9 cellular contexts compared by ENCODE assay signal in genomic region chr10:117442521-117442920, GRCh38.
DNase-seq lines count a peak whose midpoint lies in the region; ATAC-seq and TF ChIP-seq lines count a peak whose summit lies in the region.
"Had no signal": no experiment of that assay in that cellular context is flagged by ENCODE, and none has a peak within 500 bp of the region (broad histone marks: within the 10 kb centered on the region; RNA-seq: fewer than 3 reads in every experiment).

No MANE protein-coding gene starts in this region.

- H3K9me2 ChIP-seq in GM23338 (ENCODE audit: insufficient read depth): 0 out of 2 replicates have a peak, but pooled peaks cover 6% of the 10 kb centered on the region

- intact Hi-C loops in left ventricle myocardium inferior (cut with micrococcal nuclease): no loop called here

- no CpG with 5 or more reads among the region's 6 CpGs for WGBS in neuronal stem cell (ENCODE audit: extremely low coverage in 2 of 2, insufficient read length in 2 of 2, insufficient replicate concordance in 1 of 2), 2 donors

- H3K36me3 Mint-ChIP-seq in GM23338 (ENCODE audit: low read depth): peaks cover 36% of the 10 kb centered on the region
- H3K36me3 Mint-ChIP-seq in stimulated activated memory B cell treated with anti-CD40 and anti-IgM and Interleukin-4, amounts not matched to agents 10 μg/mL and 1 μg/mL and 100 μg/mL, for 72 hours: no peaks in the 10 kb centered on the region

- H3K27ac Mint-ChIP-seq in GM23338: no peak overlapping the region
- no peak overlapping the region for H3K27ac Mint-ChIP-seq in stimulated activated memory B cell treated with anti-CD40 and anti-IgM and Interleukin-4, amounts not matched to agents 10 μg/mL and 1 μg/mL and 100 μg/mL, for 72 hours

- no peak overlapping the region for H3K4ac ChIP-seq in neuronal stem cell (ENCODE audit: low read length)

- no peak overlapping the region for H2BK15ac ChIP-seq in neuronal stem cell (ENCODE audit: low read length)

- no peaks in the 10 kb centered on the region; the same call in 1 of the 2 replicates for H3K36me3 ChIP-seq in GM23338 (ENCODE audit: insufficient read depth)
- no peaks in the 10 kb centered on the region for H3K36me3 ChIP-seq in neuronal stem cell (replicated peaks in 1 of 2; ENCODE audit: control insufficient read depth in 2 of 2, insufficient read depth in 2 of 2, low read length in 2 of 2)
- H3K36me3 ChIP-seq in left ventricle myocardium inferior: no peaks in the 10 kb centered on the region

- H3K9me3 ChIP-seq in neuronal stem cell (replicated peaks in 1 of 2; ENCODE audit: control insufficient read depth in 2 of 2, insufficient read depth in 1 of 2, low read depth in 1 of 2, low read length in 2 of 2) (peaks cover 0 to 3% of the 10 kb centered on the region in 2 donors), left ventricle myocardium inferior (replicated peaks) (no peaks in the 10 kb centered on the region)

- no peak overlapping the region for H3K27ac ChIP-seq in GM23338 (ENCODE audit: low read depth)
- H3K27ac ChIP-seq in RWPE1: peak overlapping the region; percentile 88
- H3K27ac ChIP-seq in neuronal stem cell (replicated peaks; ENCODE audit: low read length): no peak overlapping the region
- H3K27ac ChIP-seq in left ventricle myocardium inferior (replicated peaks): no peak overlapping the region
- H3K27ac ChIP-seq: C4-2B had no signal

- POLR2A ChIA-PET in RWPE1 (lab: Yijun Ruan, JAX; ENCODE audit: low non-redundant PET): no interaction called here

- peak; percentile 67 for ATAC-seq in GM23338
- ATAC-seq in stimulated activated memory B cell treated with anti-CD40 and anti-IgM and Interleukin-4, amounts not matched to agents 10 μg/mL and 1 μg/mL and 100 μg/mL, for 72 hours: no peak

- no peak for TF ChIP-seq CTCF in GM23338 (conservative IDR thresholded peaks at IDR 0.05; ENCODE audit: low read depth in 2 of 2)
- TF ChIP-seq CTCF in RWPE1 (conservative IDR thresholded peaks at IDR 0.05; ENCODE audit: low read depth): no peak
- TF ChIP-seq CTCF in left ventricle myocardium inferior (IDR thresholded peaks at IDR 0.05; ENCODE audit: borderline replicate concordance): no peak

- no peaks in the 10 kb centered on the region for H3F3A ChIP-seq in GM23338 (replicated peaks; ENCODE audit: low read depth)

- peak overlapping the region; percentile 26 for H3K14ac ChIP-seq in neuronal stem cell (ENCODE audit: low read length)

- H3K4me3 ChIP-seq in GM23338 (no peak overlapping the region), neuronal stem cell (ENCODE audit: low read length in 2 of 2) (no peak overlapping the region), left ventricle myocardium inferior (no peak overlapping the region)

- no peak overlapping the region for H3K4me2 ChIP-seq in GM23338
- no peak overlapping the region for H3K4me2 ChIP-seq in neuronal stem cell (ENCODE audit: insufficient read depth, low read length, poor library complexity, severe bottlenecking)

- H3K4me1 Mint-ChIP-seq in GM23338: peaks cover 3% of the 10 kb centered on the region; the same call in 1 of the 3 replicates
- peaks cover 6% of the 10 kb centered on the region for H3K4me1 Mint-ChIP-seq in stimulated activated memory B cell treated with anti-CD40 and anti-IgM and Interleukin-4, amounts not matched to agents 10 μg/mL and 1 μg/mL and 100 μg/mL, for 72 hours

- no peaks in the 10 kb centered on the region for H4K20me1 ChIP-seq in GM23338 (replicated peaks; ENCODE audit: insufficient read depth)

- peaks cover 14% of the 10 kb centered on the region for H3K27me3 Mint-ChIP-seq in GM23338 (ENCODE audit: insufficient read depth, low read depth, poor library complexity)
- peaks cover 8% of the 10 kb centered on the region for H3K27me3 Mint-ChIP-seq in stimulated activated memory B cell treated with anti-CD40 and anti-IgM and Interleukin-4, amounts not matched to agents 10 μg/mL and 1 μg/mL and 100 μg/mL, for 72 hours

- H3K27me3 ChIP-seq in GM23338 (ENCODE audit: insufficient read depth) (no peaks in the 10 kb centered on the region), neuronal stem cell (ENCODE audit: control insufficient read depth in 3 of 3, insufficient read depth in 3 of 3, low read depth in 1 of 3, low read length in 3 of 3) (no peaks in the 10 kb centered on the region), left ventricle myocardium inferior (ENCODE audit: low read depth) (peaks cover 44% of the 10 kb centered on the region)

- H3K4me1 ChIP-seq in GM23338 (ENCODE audit: insufficient read depth) (no peaks in the 10 kb centered on the region), neuronal stem cell (ENCODE audit: control insufficient read depth in 2 of 2, insufficient read depth in 1 of 2, low read depth in 1 of 2, low read length in 2 of 2) (no peaks in the 10 kb centered on the region), left ventricle myocardium inferior (peaks cover 7% of the 10 kb centered on the region)

- H2AFZ ChIP-seq in GM23338 (no peak overlapping the region), neuronal stem cell (ENCODE audit: low read length) (no peak overlapping the region)

- no peak overlapping the region for H2AK5ac ChIP-seq in neuronal stem cell (ENCODE audit: low read depth, low read length)

- H4K8ac ChIP-seq in neuronal stem cell (ENCODE audit: low read depth, low read length): no peak overlapping the region

- H3K79me2 ChIP-seq in GM23338 (replicated peaks; ENCODE audit: insufficient read depth): no peaks in the 10 kb centered on the region

- no peak overlapping the region for H2BK5ac ChIP-seq in neuronal stem cell (ENCODE audit: low read length)

- H4K91ac ChIP-seq in neuronal stem cell (ENCODE audit: low read depth, low read length, poor library complexity): no peak overlapping the region

- H3K79me1 ChIP-seq in neuronal stem cell (ENCODE audit: low read depth, low read length): no peaks in the 10 kb centered on the region

- CTCF ChIA-PET in RWPE1 (lab: Yijun Ruan, JAX): interaction anchor here (0.5 to 1.8 kb wide), 18 partner anchors 9 to 1373 kb away, joined by 3 to 10 read pairs (median 5); no protein-coding TSS in a partner anchor

- no peak overlapping the region for H3K4me3 Mint-ChIP-seq in GM23338
- H3K4me3 Mint-ChIP-seq in stimulated activated memory B cell treated with anti-CD40 and anti-IgM and Interleukin-4, amounts not matched to agents 10 μg/mL and 1 μg/mL and 100 μg/mL, for 72 hours: no peak overlapping the region

- no peak overlapping the region for H3K18ac ChIP-seq in neuronal stem cell (ENCODE audit: low read length)

- H2BK120ac ChIP-seq in neuronal stem cell (ENCODE audit: low read depth, low read length): no peak overlapping the region

- DNase-seq in EH (ENCODE audit: low read depth) (peak; percentile 73), GM23338 (ENCODE audit: low spot score) (no peak), RWPE1 (ENCODE audit: low spot score) (no peak), neuronal stem cell (ENCODE audit: low spot score) (no peak), SIG-M5 treated with dmso at 0.1 percent for 504 hours (lab: John Stamatoyannopoulos, UW; ENCODE audit: unreplicated experiment) (no peak), left ventricle myocardium inferior (no peak)
- no peak for DNase-seq in stimulated activated CD4-positive, alpha-beta T cell treated with anti-CD3 and anti-CD28 coated beads, Interleukin-2, amount 100 ng/mL, for 48 hours

- H3K9ac ChIP-seq in neuronal stem cell (ENCODE audit: low read depth, low read length, poor library complexity): peak overlapping the region; percentile 55

- H3K9me3 Mint-ChIP-seq in GM23338: peaks cover 45% of the 10 kb centered on the region
- H3K9me3 Mint-ChIP-seq in stimulated activated memory B cell treated with anti-CD40 and anti-IgM and Interleukin-4, amounts not matched to agents 10 μg/mL and 1 μg/mL and 100 μg/mL, for 72 hours: peaks cover 9% of the 10 kb centered on the region

- no peak overlapping the region for H2BK12ac ChIP-seq in neuronal stem cell (ENCODE audit: low read length)

- H3K23ac ChIP-seq in neuronal stem cell (ENCODE audit: low read depth, low read length, poor library complexity): no peak overlapping the region

TF ChIP-seq in GM23338, 12 proteins besides CTCF, POLR2A, EP300 and RAD21 (continues in another document):
- TF ChIP-seq EZH2phosphoT487 (IDR thresholded peaks at IDR 0.05; ENCODE audit: unreplicated experiment) (no peak), JUNB (IDR thresholded peaks at IDR 0.05; ENCODE audit: unreplicated experiment) (no peak), NANOG (IDR thresholded peaks at IDR 0.05; ENCODE audit: borderline replicate concordance) (no peak), ZNF114 (CRISPR knock-in tag; IDR thresholded peaks at IDR 0.05) (no peak), CREB1 (CRISPR knock-in tag; IDR thresholded peaks at IDR 0.05; ENCODE audit: low read depth) (no peak), STAT1 (IDR thresholded peaks at IDR 0.05; ENCODE audit: unreplicated experiment) (no peak), EZH2 (IDR thresholded peaks at IDR 0.05; ENCODE audit: low read depth, unreplicated experiment) (no peak), ETS1 (IDR thresholded peaks at IDR 0.05) (no peak), ZNF331 (CRISPR knock-in tag; IDR thresholded peaks at IDR 0.05; ENCODE audit: low read depth) (no peak)
